1 cellular context compared by ENCODE assay signal in genomic region chr6:112148103-112148502, GRCh38.
TF ChIP-seq lines count a peak whose summit lies in the region.

No MANE protein-coding gene starts in this region.

TF ChIP-seq in H1, 55 proteins besides CTCF, POLR2A, EP300 and RAD21 (continued from another document):
- TF ChIP-seq, protein P1, sequence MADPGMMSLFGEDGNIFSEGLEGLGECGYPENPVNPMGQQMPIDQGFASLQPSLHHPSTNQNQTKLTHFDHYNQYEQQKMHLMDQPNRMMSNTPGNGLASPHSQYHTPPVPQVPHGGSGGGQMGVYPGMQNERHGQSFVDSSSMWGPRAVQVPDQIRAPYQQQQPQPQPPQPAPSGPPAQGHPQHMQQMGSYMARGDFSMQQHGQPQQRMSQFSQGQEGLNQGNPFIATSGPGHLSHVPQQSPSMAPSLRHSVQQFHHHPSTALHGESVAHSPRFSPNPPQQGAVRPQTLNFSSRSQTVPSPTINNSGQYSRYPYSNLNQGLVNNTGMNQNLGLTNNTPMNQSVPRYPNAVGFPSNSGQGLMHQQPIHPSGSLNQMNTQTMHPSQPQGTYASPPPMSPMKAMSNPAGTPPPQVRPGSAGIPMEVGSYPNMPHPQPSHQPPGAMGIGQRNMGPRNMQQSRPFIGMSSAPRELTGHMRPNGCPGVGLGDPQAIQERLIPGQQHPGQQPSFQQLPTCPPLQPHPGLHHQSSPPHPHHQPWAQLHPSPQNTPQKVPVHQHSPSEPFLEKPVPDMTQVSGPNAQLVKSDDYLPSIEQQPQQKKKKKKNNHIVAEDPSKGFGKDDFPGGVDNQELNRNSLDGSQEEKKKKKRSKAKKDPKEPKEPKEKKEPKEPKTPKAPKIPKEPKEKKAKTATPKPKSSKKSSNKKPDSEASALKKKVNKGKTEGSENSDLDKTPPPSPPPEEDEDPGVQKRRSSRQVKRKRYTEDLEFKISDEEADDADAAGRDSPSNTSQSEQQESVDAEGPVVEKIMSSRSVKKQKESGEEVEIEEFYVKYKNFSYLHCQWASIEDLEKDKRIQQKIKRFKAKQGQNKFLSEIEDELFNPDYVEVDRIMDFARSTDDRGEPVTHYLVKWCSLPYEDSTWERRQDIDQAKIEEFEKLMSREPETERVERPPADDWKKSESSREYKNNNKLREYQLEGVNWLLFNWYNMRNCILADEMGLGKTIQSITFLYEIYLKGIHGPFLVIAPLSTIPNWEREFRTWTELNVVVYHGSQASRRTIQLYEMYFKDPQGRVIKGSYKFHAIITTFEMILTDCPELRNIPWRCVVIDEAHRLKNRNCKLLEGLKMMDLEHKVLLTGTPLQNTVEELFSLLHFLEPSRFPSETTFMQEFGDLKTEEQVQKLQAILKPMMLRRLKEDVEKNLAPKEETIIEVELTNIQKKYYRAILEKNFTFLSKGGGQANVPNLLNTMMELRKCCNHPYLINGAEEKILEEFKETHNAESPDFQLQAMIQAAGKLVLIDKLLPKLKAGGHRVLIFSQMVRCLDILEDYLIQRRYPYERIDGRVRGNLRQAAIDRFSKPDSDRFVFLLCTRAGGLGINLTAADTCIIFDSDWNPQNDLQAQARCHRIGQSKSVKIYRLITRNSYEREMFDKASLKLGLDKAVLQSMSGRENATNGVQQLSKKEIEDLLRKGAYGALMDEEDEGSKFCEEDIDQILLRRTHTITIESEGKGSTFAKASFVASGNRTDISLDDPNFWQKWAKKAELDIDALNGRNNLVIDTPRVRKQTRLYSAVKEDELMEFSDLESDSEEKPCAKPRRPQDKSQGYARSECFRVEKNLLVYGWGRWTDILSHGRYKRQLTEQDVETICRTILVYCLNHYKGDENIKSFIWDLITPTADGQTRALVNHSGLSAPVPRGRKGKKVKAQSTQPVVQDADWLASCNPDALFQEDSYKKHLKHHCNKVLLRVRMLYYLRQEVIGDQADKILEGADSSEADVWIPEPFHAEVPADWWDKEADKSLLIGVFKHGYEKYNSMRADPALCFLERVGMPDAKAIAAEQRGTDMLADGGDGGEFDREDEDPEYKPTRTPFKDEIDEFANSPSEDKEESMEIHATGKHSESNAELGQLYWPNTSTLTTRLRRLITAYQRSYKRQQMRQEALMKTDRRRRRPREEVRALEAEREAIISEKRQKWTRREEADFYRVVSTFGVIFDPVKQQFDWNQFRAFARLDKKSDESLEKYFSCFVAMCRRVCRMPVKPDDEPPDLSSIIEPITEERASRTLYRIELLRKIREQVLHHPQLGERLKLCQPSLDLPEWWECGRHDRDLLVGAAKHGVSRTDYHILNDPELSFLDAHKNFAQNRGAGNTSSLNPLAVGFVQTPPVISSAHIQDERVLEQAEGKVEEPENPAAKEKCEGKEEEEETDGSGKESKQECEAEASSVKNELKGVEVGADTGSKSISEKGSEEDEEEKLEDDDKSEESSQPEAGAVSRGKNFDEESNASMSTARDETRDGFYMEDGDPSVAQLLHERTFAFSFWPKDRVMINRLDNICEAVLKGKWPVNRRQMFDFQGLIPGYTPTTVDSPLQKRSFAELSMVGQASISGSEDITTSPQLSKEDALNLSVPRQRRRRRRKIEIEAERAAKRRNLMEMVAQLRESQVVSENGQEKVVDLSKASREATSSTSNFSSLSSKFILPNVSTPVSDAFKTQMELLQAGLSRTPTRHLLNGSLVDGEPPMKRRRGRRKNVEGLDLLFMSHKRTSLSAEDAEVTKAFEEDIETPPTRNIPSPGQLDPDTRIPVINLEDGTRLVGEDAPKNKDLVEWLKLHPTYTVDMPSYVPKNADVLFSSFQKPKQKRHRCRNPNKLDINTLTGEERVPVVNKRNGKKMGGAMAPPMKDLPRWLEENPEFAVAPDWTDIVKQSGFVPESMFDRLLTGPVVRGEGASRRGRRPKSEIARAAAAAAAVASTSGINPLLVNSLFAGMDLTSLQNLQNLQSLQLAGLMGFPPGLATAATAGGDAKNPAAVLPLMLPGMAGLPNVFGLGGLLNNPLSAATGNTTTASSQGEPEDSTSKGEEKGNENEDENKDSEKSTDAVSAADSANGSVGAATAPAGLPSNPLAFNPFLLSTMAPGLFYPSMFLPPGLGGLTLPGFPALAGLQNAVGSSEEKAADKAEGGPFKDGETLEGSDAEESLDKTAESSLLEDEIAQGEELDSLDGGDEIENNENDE (IDR thresholded peaks at IDR 0.05; ENCODE audit: insufficient replicate concordance, low read length): no peak
- TF ChIP-seq YY1 (IDR thresholded peaks at IDR 0.05; ENCODE audit: low read depth, low read length) (no peak), KDM1A (IDR thresholded peaks at IDR 0.05; ENCODE audit: borderline replicate concordance, low read length) (no peak), BACH1 (IDR thresholded peaks at IDR 0.05; ENCODE audit: low read length) (no peak), TAF7 (optimal IDR thresholded peaks at IDR 0.05; ENCODE audit: borderline replicate concordance, low read depth, low read length) (no peak), SAP30 (IDR thresholded peaks at IDR 0.05; ENCODE audit: insufficient read depth, insufficient replicate concordance, low read length) (no peak), TAF1 (IDR thresholded peaks at IDR 0.05; ENCODE audit: low read depth, low read length) (no peak)
- TF ChIP-seq, protein P2, sequence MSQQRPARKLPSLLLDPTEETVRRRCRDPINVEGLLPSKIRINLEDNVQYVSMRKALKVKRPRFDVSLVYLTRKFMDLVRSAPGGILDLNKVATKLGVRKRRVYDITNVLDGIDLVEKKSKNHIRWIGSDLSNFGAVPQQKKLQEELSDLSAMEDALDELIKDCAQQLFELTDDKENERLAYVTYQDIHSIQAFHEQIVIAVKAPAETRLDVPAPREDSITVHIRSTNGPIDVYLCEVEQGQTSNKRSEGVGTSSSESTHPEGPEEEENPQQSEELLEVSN (IDR thresholded peaks at IDR 0.05): no peak
- TF ChIP-seq, protein P3, sequence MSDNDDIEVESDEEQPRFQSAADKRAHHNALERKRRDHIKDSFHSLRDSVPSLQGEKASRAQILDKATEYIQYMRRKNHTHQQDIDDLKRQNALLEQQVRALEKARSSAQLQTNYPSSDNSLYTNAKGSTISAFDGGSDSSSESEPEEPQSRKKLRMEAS (IDR thresholded peaks at IDR 0.05): no peak
